ENCODE assay signal across 14 cellular contexts in genomic region chr20:25160457-25160856, GRCh38. TPM values are rescaled to one million over a fixed set of nuclear protein-coding genes. Genes with fewer than 3 reads are reported as not detected.
DNase-seq lines count a peak whose midpoint lies in the region; ATAC-seq and TF ChIP-seq lines count a peak whose summit lies in the region.
"Had no signal": no experiment of that assay in that cellular context is flagged by ENCODE, and none has a peak within 500 bp of the region (broad histone marks: within the 10 kb centered on the region; RNA-seq: fewer than 3 reads in every experiment).

No MANE protein-coding gene starts in this region.

- intact Hi-C loops in adrenal gland (cut with DNase I), result no loop called here

- WGBS in adrenal gland, 4 donors, result 37 to 52% (median 47%) methylated on average over 3 of the region's 3 CpGs

- no peaks in the 10 kb centered on the region for H3K9me3 ChIP-seq in adrenal gland (replicated peaks in 1 of 3)
- H3K9me3 ChIP-seq: neutrophil, thoracic aorta had no signal

- no peaks in the 10 kb centered on the region for H3K36me3 ChIP-seq in adrenal gland (replicated peaks in 1 of 2)
- H3K36me3 ChIP-seq: neutrophil, thoracic aorta had no signal

- ATAC-seq in activated CD4-positive, CD25-positive, alpha-beta regulatory T cell treated with anti-CD3 and anti-CD28 coated beads, Interleukin-2, amount 50 U/mL, for 24 hours, result peak; percentile 92 to 93
- ATAC-seq in GM19455 (IDR thresholded peaks at IDR 0.05; ENCODE audit: unreplicated experiment), result peak; percentile 57
- ATAC-seq in HG03064 (IDR thresholded peaks at IDR 0.05; ENCODE audit: low read depth, unreplicated experiment), result peak; percentile 75
- ATAC-seq in foreskin keratinocyte, result peak; percentile 12

- H3K4me1 Mint-ChIP-seq in type B pancreatic cell (ENCODE audit: unreplicated experiment), result no peaks in the 10 kb centered on the region

- H3K27me3 Mint-ChIP-seq in type B pancreatic cell, result no peaks in the 10 kb centered on the region

- no peaks in the 10 kb centered on the region for H3K9me3 Mint-ChIP-seq in type B pancreatic cell

- H3K4me1 ChIP-seq in foreskin keratinocyte, result no peaks in the 10 kb centered on the region
- no peaks in the 10 kb centered on the region for H3K4me1 ChIP-seq in adrenal gland (replicated peaks in 1 of 2)

- H3K27ac ChIP-seq in foreskin keratinocyte (no peak overlapping the region), adrenal gland (no peak overlapping the region)
- H3K27ac ChIP-seq: 22Rv1, neutrophil, thoracic aorta had no signal

- H3K27me3 ChIP-seq in foreskin keratinocyte, result peaks cover 45% of the 10 kb centered on the region
- no peaks in the 10 kb centered on the region for H3K27me3 ChIP-seq in adrenal gland

- TF ChIP-seq CTCF in foreskin keratinocyte (conservative IDR thresholded peaks at IDR 0.05) (no peak), adrenal gland (IDR thresholded peaks at IDR 0.05) (no peak), type B pancreatic cell (conservative IDR thresholded peaks at IDR 0.05) (no peak)

- DNase-seq in activated CD4-positive, CD25-positive, alpha-beta regulatory T cell treated with anti-CD3 and anti-CD28 coated beads, Interleukin-2, amount 50 U/mL, for 72 hours, result no peak
- DNase-seq in foreskin keratinocyte, result no peak
- no peak for DNase-seq in HT-29 (ENCODE audit: low spot score)
- DNase-seq in adrenal gland, result no peak
- no peak for DNase-seq in type B pancreatic cell (ENCODE audit: extremely low spot score, unreplicated experiment)
- DNase-seq: COR-L47, NCI-H446 had no signal

- no peak overlapping the region for H3K4me3 ChIP-seq in adrenal gland
- H3K4me3 ChIP-seq: lung, thoracic aorta had no signal

- no peak for TF ChIP-seq POLR2A in adrenal gland (IDR thresholded peaks at IDR 0.05)

- no peak overlapping the region for H3K27ac Mint-ChIP-seq in type B pancreatic cell

- no peaks in the 10 kb centered on the region for H3K36me3 Mint-ChIP-seq in type B pancreatic cell

- no peak overlapping the region for H3K4me3 Mint-ChIP-seq in type B pancreatic cell

RNA-seq across cellular contexts. Expression of gene ENTPD6, which starts 35.1 kb away (rescaled TPM):
- total RNA-seq in foreskin keratinocyte (74.6 and 78.4 TPM in 2 replicates), adrenal gland (100 to 1,000 TPM in 5 of 8 donors, 10 to 100 TPM in 3; 51.0 to 120 (median 107) TPM), type B pancreatic cell (ENCODE audit: low replicate concordance) (64.1 and 78.3 TPM in 2 replicates)
- polyA plus RNA-seq in foreskin keratinocyte (70.2 and 73.3 TPM in 2 replicates), adrenal gland (100 to 1,000 TPM in 2 of 3 donors, 10 to 100 TPM in 1; 30.9 to 260 (median 153) TPM)
- 206 and 211 TPM in 2 replicates for total RNA-seq in HT-29 (2014; rRNA removed; shearing (Covaris generic))

Comparison
In these comparisons a context has a peak if more than half of its experiments do, and no peak if none do; other contexts are left out.
1. ATAC-seq: peak in every context shown above with its lines; median percentile 92 in activated CD4-positive, CD25-positive, alpha-beta regulatory T cell treated with anti-CD3 and anti-CD28 coated beads, Interleukin-2, amount 50 U/mL, for 24 hours; 75 in HG03064; 57 in GM19455; 12 in foreskin keratinocyte.